Comparison of ENCODE assay signal across 8 cellular contexts in the genomic region with DNA sequence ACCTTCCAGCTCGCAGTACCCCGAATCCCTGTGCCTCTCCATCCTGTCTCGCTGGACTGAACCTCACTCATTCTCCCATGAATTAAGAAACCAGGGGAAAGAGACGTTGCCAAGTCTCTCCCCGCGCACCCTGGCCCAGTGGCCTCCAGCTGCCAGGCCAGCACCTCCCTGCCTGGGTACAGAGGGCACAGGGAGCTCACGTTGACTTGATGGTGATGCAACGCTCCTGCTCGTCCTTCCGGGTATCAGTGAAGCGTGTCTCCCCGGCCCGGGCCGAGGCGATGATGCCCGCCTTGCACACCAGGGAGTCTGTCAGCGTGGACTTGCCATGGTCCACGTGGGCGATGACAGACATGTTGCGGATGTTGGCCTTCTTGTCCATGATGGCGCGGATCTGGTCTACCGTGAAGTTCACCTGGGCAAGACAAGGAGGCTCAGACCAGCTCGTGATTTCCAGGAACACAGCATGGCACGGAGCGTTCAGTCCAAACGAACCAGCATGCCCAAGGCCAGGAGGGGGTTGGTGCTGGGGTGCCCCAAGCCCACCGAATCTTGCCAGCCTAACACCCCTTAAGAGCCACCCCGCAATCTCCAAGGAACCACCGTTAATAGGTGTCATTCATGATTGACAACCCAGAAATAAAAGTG. TPM values are rescaled to one million over a fixed set of nuclear protein-coding genes. Genes with fewer than 3 reads are reported as not detected.
DNase-seq lines count a peak whose midpoint lies in the region; ATAC-seq, FAIRE-seq and TF ChIP-seq lines count a peak whose summit lies in the region.

No MANE protein-coding gene starts in this region.

- peak overlapping the region; percentile 99 for H3K4me3 Mint-ChIP-seq in astrocyte (ENCODE audit: unreplicated experiment)

- peak overlapping the region; percentile 99 for H3K4me3 ChIP-seq in DOHH2 (ENCODE audit: low read length)
- peak overlapping the region; percentile 82 for H3K4me3 ChIP-seq in LNCaP clone FGC (ENCODE audit: low read depth, low read length)
- H3K4me3 ChIP-seq in astrocyte (ENCODE audit: insufficient read depth, low read depth, low read length) = peak overlapping the region; percentile 99
- H3K4me3 ChIP-seq in kidney (ENCODE audit: low read length in 2 of 2) = peak overlapping the region; percentile 76 to 100
- peak overlapping the region; percentile 67 to 100 (median 83) for H3K4me3 ChIP-seq in stomach

- no peaks in the 10 kb centered on the region for H3K9me2 ChIP-seq in DOHH2 (replicated peaks; ENCODE audit: control insufficient read depth, low read length)

- H3K36me3 ChIP-seq in DOHH2 (ENCODE audit: control insufficient read depth, low read length) = peaks cover 62% of the 10 kb centered on the region
- H3K36me3 ChIP-seq in astrocyte (ENCODE audit: insufficient read depth, low read length) = peaks cover 47% of the 10 kb centered on the region
- H3K36me3 ChIP-seq in kidney (ENCODE audit: control insufficient read depth in 1 of 2, insufficient read depth in 2 of 2, low read length in 2 of 2) = peaks cover 39 to 56% of the 10 kb centered on the region in 2 donors
- H3K36me3 ChIP-seq in stomach = peaks cover 53 to 54% (median 53%) of the 10 kb centered on the region in 4 donors

- TF ChIP-seq POLR2A in stomach (IDR thresholded peaks at IDR 0.05) = no peak

- H3F3A ChIP-seq in DOHH2 (ENCODE audit: control insufficient read depth, insufficient read depth) = peaks cover 65% of the 10 kb centered on the region

- no peak for TF ChIP-seq CTCF in DOHH2 (IDR thresholded peaks at IDR 0.05; ENCODE audit: low read depth, low read length, poor library complexity, severe bottlenecking)
- TF ChIP-seq CTCF in LNCaP clone FGC (IDR thresholded peaks at IDR 0.05; ENCODE audit: control insufficient read depth, extremely low read depth, insufficient read depth) = no peak
- no peak for TF ChIP-seq CTCF in astrocyte (IDR thresholded peaks at IDR 0.05; ENCODE audit: insufficient read depth, low read depth, low read length)
- no peak for TF ChIP-seq CTCF in kidney (IDR thresholded peaks at IDR 0.05; ENCODE audit: borderline replicate concordance, extremely low read depth, insufficient read depth)
- TF ChIP-seq CTCF in stomach (IDR thresholded peaks at IDR 0.05) = no peak

- WGBS in stomach, 5 donors = 9 to 19% (median 15%) methylated on average over 12 to 30 of the region's 30 CpGs

- peak overlapping the region; percentile 99 for H3K27ac Mint-ChIP-seq in astrocyte (ENCODE audit: unreplicated experiment)

- no peak for DNase-seq in LNCaP clone FGC (ENCODE audit: low read depth)
- no peak for DNase-seq in astrocyte (ENCODE audit: low read depth)
- peak; percentile 85 for DNase-seq in kidney
- DNase-seq in stomach = no peak
- no peak for DNase-seq in occipital lobe (lab: John Stamatoyannopoulos, UW)
- DNase-seq in GM19238 (ENCODE audit: insufficient read length, low spot score) = no peak

- ATAC-seq in GM18907 (IDR thresholded peaks at IDR 0.05; ENCODE audit: unreplicated experiment) = no peak

- TF ChIP-seq EP300 in stomach (IDR thresholded peaks at IDR 0.05) = no peak

- H4K20me1 ChIP-seq in DOHH2 (ENCODE audit: control insufficient read depth, insufficient read depth, low read depth, low read length) (peaks cover 54% of the 10 kb centered on the region), astrocyte (ENCODE audit: insufficient read depth, low read length) (peaks cover 60% of the 10 kb centered on the region)

- H3K27me3 ChIP-seq in DOHH2 (ENCODE audit: control insufficient read depth, low read length) = no peaks in the 10 kb centered on the region
- H3K27me3 ChIP-seq in astrocyte (ENCODE audit: insufficient read depth, low read length) = no peaks in the 10 kb centered on the region
- no peaks in the 10 kb centered on the region for H3K27me3 ChIP-seq in stomach

- H3K4me1 ChIP-seq in DOHH2 (ENCODE audit: control insufficient read depth, low read length) = peaks cover 57% of the 10 kb centered on the region
- H3K4me1 ChIP-seq in astrocyte (ENCODE audit: insufficient read depth, low read length) = peaks cover 43% of the 10 kb centered on the region
- peaks cover 25 to 29% of the 10 kb centered on the region in 2 donors for H3K4me1 ChIP-seq in kidney (ENCODE audit: control insufficient read depth in 1 of 2, insufficient read depth in 1 of 2, low read depth in 1 of 2, low read length in 2 of 2)
- H3K4me1 ChIP-seq in stomach = peaks cover 35 to 83% (median 56%) of the 10 kb centered on the region in 4 donors

- H2AFZ ChIP-seq in astrocyte (ENCODE audit: low read depth, low read length) = no peak overlapping the region

- peak overlapping the region; percentile 95 for H3K4me2 ChIP-seq in DOHH2 (ENCODE audit: low read length)
- peak overlapping the region; percentile 98 for H3K4me2 ChIP-seq in astrocyte (ENCODE audit: low read length)

- H3K9me3 Mint-ChIP-seq in astrocyte (ENCODE audit: unreplicated experiment) = peaks cover 2% of the 10 kb centered on the region

- no peaks in the 10 kb centered on the region for H3K27me3 Mint-ChIP-seq in astrocyte (ENCODE audit: low read depth, unreplicated experiment)

- H3K4me1 Mint-ChIP-seq in astrocyte (ENCODE audit: low read depth, unreplicated experiment) = peaks cover 40% of the 10 kb centered on the region

- no peak for FAIRE-seq in astrocyte (lab: Jason Lieb, UNC)
- no peak for FAIRE-seq in kidney (lab: Jason Lieb, UNC)

- H3K79me2 ChIP-seq in DOHH2 (ENCODE audit: control insufficient read depth, low read length) (peaks cover 63% of the 10 kb centered on the region), astrocyte (ENCODE audit: insufficient read depth, low read length) (peaks cover 62% of the 10 kb centered on the region)

- H3K36me3 Mint-ChIP-seq in astrocyte (ENCODE audit: low read depth, unreplicated experiment) = peaks cover 23% of the 10 kb centered on the region

- intact Hi-C loops in kidney (cut with DNase I) = no loop called here
- intact Hi-C loops in stomach (cut with DNase I; ENCODE audit: low total_unique reads) = loop anchor here (10.0 kb wide), 1 partner anchor 201 kb away; a partner anchor contains a TSS

- H3K9ac ChIP-seq in astrocyte (ENCODE audit: low read length) = peak overlapping the region; percentile 100
- H3K9ac ChIP-seq in kidney (ENCODE audit: low read length in 2 of 2) = peak overlapping the region; percentile 83 to 100

- H3K9me3 ChIP-seq in DOHH2 (ENCODE audit: control insufficient read depth, insufficient read depth, low read length) (no peaks in the 10 kb centered on the region), astrocyte (ENCODE audit: insufficient read depth, low read depth, low read length) (no peaks in the 10 kb centered on the region), kidney (ENCODE audit: control insufficient read depth in 1 of 2, low read length in 2 of 2) (no peaks in the 10 kb centered on the region), stomach (no peaks in the 10 kb centered on the region)

- H3K27ac ChIP-seq in DOHH2 (ENCODE audit: low read depth, low read length) = peak overlapping the region; percentile 89
- H3K27ac ChIP-seq in astrocyte (ENCODE audit: low read depth, low read length) = peak overlapping the region; percentile 96
- peak overlapping the region; percentile 96 for H3K27ac ChIP-seq in kidney (ENCODE audit: low read depth in 2 of 2, low read length in 2 of 2)
- H3K27ac ChIP-seq in stomach = peak overlapping the region; percentile 20 to 99 (median 96)

RNA-seq across cellular contexts. Expression of a gene that starts 1.2 kb away (rescaled TPM):
- total RNA-seq in astrocyte (2,578 and 2,739 TPM in 2 replicates), kidney (1,813 TPM), stomach (1,000 to 10,000 TPM in 4 of 5 donors, 100 to 1,000 TPM in 1; 872 to 1,656 (median 1,431) TPM), occipital lobe (2,019 TPM)
- polyA plus RNA-seq in kidney (ENCODE audit: insufficient read depth, low read depth, low replicate concordance) (1,520 TPM), stomach (1,000 to 10,000 TPM in 2 of 3 donors, 100 to 1,000 TPM in 1; 667 to 1,312 (median 1,239) TPM)

RNA-seq across cellular contexts. Expression of a gene that starts 13.2 kb away (rescaled TPM):
- total RNA-seq in astrocyte (242 and 264 TPM in 2 replicates), kidney (54.6 TPM), stomach (100 to 1,000 TPM in 2 of 5 donors, 10 to 100 TPM in 3; 58.5 to 238 (median 75.8) TPM), occipital lobe (51.3 TPM)
- polyA plus RNA-seq in kidney (ENCODE audit: insufficient read depth, low read depth, low replicate concordance) (30.6 TPM), stomach (10 to 100 TPM; 47.0 to 73.5 (median 51.9) TPM)

RNA-seq across cellular contexts. Expression of a gene that starts 23.5 kb away (rescaled TPM):
- total RNA-seq in astrocyte = 26.0 and 26.4 TPM in 2 replicates
- 25.0 TPM for total RNA-seq in kidney
- 9.8 TPM for polyA plus RNA-seq in kidney (ENCODE audit: insufficient read depth, low read depth, low replicate concordance)
- 10 to 100 TPM in 4 of 5 donors, 1 to 10 TPM in 1; 9.3 to 93.6 (median 37.5) TPM for total RNA-seq in stomach
- 10 to 100 TPM in 1 of 3 donors, 1 to 10 TPM in 2; 6.6 to 14.8 (median 9.3) TPM for polyA plus RNA-seq in stomach
- total RNA-seq in occipital lobe = 22.5 TPM

RNA-seq across cellular contexts. Expression of a gene that starts 51.2 kb away (rescaled TPM):
- total RNA-seq in astrocyte (0.73 TPM in 1 of 2 replicates, not detected in the other), kidney (0.69 TPM), stomach (under 1 TPM in 1 of 5 donors, not detected in 4; 0.55 TPM), occipital lobe (not detected)
- polyA plus RNA-seq in kidney (ENCODE audit: insufficient read depth, low read depth, low replicate concordance) (6.1 TPM), stomach (1 to 10 TPM in 2 of 3 donors, under 1 TPM in 1; 0.68 to 4.3 (median 2.3) TPM)
